ENCODE assay signal across 9 cellular contexts in genomic region chr10:118732253-118733194, GRCh38. TPM values are rescaled to one million over a fixed set of nuclear protein-coding genes. Genes with fewer than 3 reads are reported as not detected.
DNase-seq lines count a peak whose midpoint lies in the region; ATAC-seq, FAIRE-seq and TF ChIP-seq lines count a peak whose summit lies in the region.
"Had no signal": no experiment of that assay in that cellular context is flagged by ENCODE, and none has a peak within 500 bp of the region (broad histone marks: within the 10 kb centered on the region; RNA-seq: fewer than 3 reads in every experiment).

No MANE protein-coding gene starts in this region.

- H3K27ac Mint-ChIP-seq in astrocyte (ENCODE audit: unreplicated experiment), result no peak overlapping the region

- H3K4me3 ChIP-seq in astrocyte (ENCODE audit: insufficient read depth, low read depth, low read length) (no peak overlapping the region), psoas muscle (no peak overlapping the region), sigmoid colon (no peak overlapping the region)

- H3K4me3 Mint-ChIP-seq in astrocyte (ENCODE audit: unreplicated experiment), result no peak overlapping the region

- ATAC-seq in HG02973 (IDR thresholded peaks at IDR 0.05; ENCODE audit: unreplicated experiment) (peak; percentile 51), psoas muscle (peak in 3 of 4 donors; percentile 25 to 38 (median 34)), GM21526 (IDR thresholded peaks at IDR 0.05; ENCODE audit: low FRiP score, unreplicated experiment) (no peak)

- no peaks in the 10 kb centered on the region for H3K36me3 Mint-ChIP-seq in astrocyte (ENCODE audit: low read depth, unreplicated experiment)

- FAIRE-seq in astrocyte (lab: Jason Lieb, UNC), result no peak

- TF ChIP-seq EP300 in sigmoid colon (IDR thresholded peaks at IDR 0.05), result no peak

- H3K36me3 ChIP-seq in astrocyte (ENCODE audit: insufficient read depth, low read length) (no peaks in the 10 kb centered on the region), psoas muscle (ENCODE audit: insufficient read depth in 1 of 2, low read depth in 1 of 2) (no peaks in the 10 kb centered on the region), sigmoid colon (no peaks in the 10 kb centered on the region)

- WGBS in psoas muscle, 3 donors, result 78 to 87% (median 81%) methylated on average over 12 of the region's 12 CpGs
- WGBS in sigmoid colon, 2 donors, result 19 to 72% methylated on average over 12 of the region's 12 CpGs

- peaks cover 46% of the 10 kb centered on the region for H3K4me1 Mint-ChIP-seq in astrocyte (ENCODE audit: low read depth, unreplicated experiment)

- H3K27ac ChIP-seq in astrocyte (ENCODE audit: low read depth, low read length), result no peak overlapping the region
- H3K27ac ChIP-seq in psoas muscle, result no peak overlapping the region
- H3K27ac ChIP-seq in sigmoid colon, result no peak overlapping the region

- intact Hi-C loops in psoas muscle (cut with DNase I) (no loop called here), sigmoid colon (cut with DNase I) (no loop called here)

- H3K9me3 ChIP-seq in astrocyte (ENCODE audit: insufficient read depth, low read depth, low read length) (no peaks in the 10 kb centered on the region), psoas muscle (no peaks in the 10 kb centered on the region), sigmoid colon (no peaks in the 10 kb centered on the region)

- no peaks in the 10 kb centered on the region for H3K27me3 ChIP-seq in astrocyte (ENCODE audit: insufficient read depth, low read length)
- no peaks in the 10 kb centered on the region for H3K27me3 ChIP-seq in psoas muscle (ENCODE audit: insufficient read depth in 3 of 3, low read length in 2 of 3)
- H3K27me3 ChIP-seq in sigmoid colon, result no peaks in the 10 kb centered on the region

- H3K27me3 Mint-ChIP-seq in astrocyte (ENCODE audit: low read depth, unreplicated experiment), result no peaks in the 10 kb centered on the region

- H3K4me2 ChIP-seq in astrocyte (ENCODE audit: low read length), result no peak overlapping the region

- H4K20me1 ChIP-seq in astrocyte (ENCODE audit: insufficient read depth, low read length), result peaks cover 94% of the 10 kb centered on the region

- TF ChIP-seq CTCF in astrocyte (IDR thresholded peaks at IDR 0.05; ENCODE audit: insufficient read depth, low read depth, low read length) (no peak), psoas muscle (IDR thresholded peaks at IDR 0.05) (no peak), sigmoid colon (IDR thresholded peaks at IDR 0.05) (no peak)

- no peaks in the 10 kb centered on the region for H3K9me3 Mint-ChIP-seq in astrocyte (ENCODE audit: unreplicated experiment)

- TF ChIP-seq POLR2A in sigmoid colon (IDR thresholded peaks at IDR 0.05), result no peak

- H2AFZ ChIP-seq in astrocyte (ENCODE audit: low read depth, low read length), result no peak overlapping the region

- DNase-seq in activated CD8-positive, alpha-beta memory T cell treated with anti-CD3 and anti-CD28 coated beads for 24 hours, result peak; percentile 64
- no peak for DNase-seq in activated CD8-positive, alpha-beta memory T cell treated with anti-CD3 and anti-CD28 coated beads, Interleukin-2, amount 50 U/mL, for 48 hours
- DNase-seq in astrocyte (ENCODE audit: low read depth) (peak; percentile 7), psoas muscle (no peak), inferior parietal cortex (ENCODE audit: extremely low spot score) (no peak), sigmoid colon (no peak)
- DNase-seq: ACHN had no signal

- peaks cover 88% of the 10 kb centered on the region for H3K79me2 ChIP-seq in astrocyte (ENCODE audit: insufficient read depth, low read length)

- no peak overlapping the region for H3K9ac ChIP-seq in astrocyte (ENCODE audit: low read length)

- no peaks in the 10 kb centered on the region for H3K4me1 ChIP-seq in astrocyte (ENCODE audit: insufficient read depth, low read length)
- peaks cover 90% of the 10 kb centered on the region for H3K4me1 ChIP-seq in psoas muscle
- peaks cover 0 to 80% (median 73%) of the 10 kb centered on the region in 4 donors for H3K4me1 ChIP-seq in sigmoid colon

RNA-seq across cellular contexts. Expression of gene CACUL1, which starts 22.2 kb away (rescaled TPM):
- total RNA-seq in astrocyte, result 49.9 and 52.4 TPM in 2 replicates
- total RNA-seq in psoas muscle, result 10 to 100 TPM; 22.1 to 41.0 (median 39.6) TPM
- polyA plus RNA-seq in psoas muscle, result 10 to 100 TPM in 1 of 3 donors, 1 to 10 TPM in 2; 5.9 to 21.2 (median 8.0) TPM
- 10 to 100 TPM; 41.0 to 51.7 (median 50.4) TPM for total RNA-seq in sigmoid colon
- 1 to 10 TPM; 4.2 to 8.7 (median 6.9) TPM for polyA plus RNA-seq in sigmoid colon

Comparison
In these comparisons a context has a peak if more than half of its experiments do, and no peak if none do; other contexts are left out.
1. DNase-seq: peak in activated CD8-positive, alpha-beta memory T cell treated with anti-CD3 and anti-CD28 coated beads for 24 hours (single experiment) and astrocyte (single experiment); none in activated CD8-positive, alpha-beta memory T cell treated with anti-CD3 and anti-CD28 coated beads, Interleukin-2, amount 50 U/mL, for 48 hours (single experiment), psoas muscle (0 of 2), inferior parietal cortex (single experiment) and sigmoid colon (single experiment).